Comparison of ENCODE assay signal across 9 cellular contexts in the genomic region with DNA sequence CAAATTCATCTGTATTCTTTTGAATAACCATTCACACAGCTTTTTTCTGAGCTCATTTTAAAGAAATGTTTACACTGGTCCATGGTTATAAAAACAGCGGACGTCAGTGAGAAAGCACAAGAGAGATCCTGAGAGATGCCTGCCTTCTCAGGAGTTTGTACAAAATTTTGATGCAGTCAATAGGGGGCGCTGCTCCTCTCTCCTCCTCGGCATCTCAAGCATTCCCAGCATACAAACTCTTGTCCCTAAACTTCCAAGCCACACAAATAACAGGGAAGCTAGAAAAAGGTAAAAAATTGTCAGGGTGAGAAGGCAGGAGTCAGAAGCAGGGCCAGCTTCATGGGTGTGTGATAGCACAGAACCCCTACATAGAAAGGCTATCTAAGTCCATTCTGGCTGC. TPM values are rescaled to one million over a fixed set of nuclear protein-coding genes. Genes with fewer than 3 reads are reported as not detected.
DNase-seq lines count a peak whose midpoint lies in the region; ATAC-seq, FAIRE-seq and TF ChIP-seq lines count a peak whose summit lies in the region.
"Had no signal": no experiment of that assay in that cellular context is flagged by ENCODE, and none has a peak within 500 bp of the region (broad histone marks: within the 10 kb centered on the region; RNA-seq: fewer than 3 reads in every experiment).

No MANE protein-coding gene starts in this region.

- TF ChIP-seq POLR2A in HCT116 (IDR thresholded peaks at IDR 0.05; ENCODE audit: borderline replicate concordance, extremely low read depth, insufficient read depth, insufficient read length): no peak
- no peak for TF ChIP-seq POLR2A in thyroid gland (IDR thresholded peaks at IDR 0.05)

- H3K4me3 Mint-ChIP-seq in CD14-positive monocyte (no peak overlapping the region), astrocyte (ENCODE audit: unreplicated experiment) (no peak overlapping the region)
- H3K4me3 Mint-ChIP-seq: activated T-cell treated with anti-CD3 and anti-CD28 coated beads, Interleukin-2, amount 50 U/mL, for 72 hours had no signal

- no peak for TF ChIP-seq RAD21 in HCT116 (IDR thresholded peaks at IDR 0.05; ENCODE audit: low read depth)

- ATAC-seq in HCT116: peak; percentile 60
- ATAC-seq: activated T-cell treated with anti-CD3 and anti-CD28 coated beads, Interleukin-2, amount 50 U/mL, for 72 hours had no signal

- H3K4me1 Mint-ChIP-seq in CD14-positive monocyte (no peaks in the 10 kb centered on the region), astrocyte (ENCODE audit: low read depth, unreplicated experiment) (no peaks in the 10 kb centered on the region)

- H3K27me3 ChIP-seq in HCT116 (ENCODE audit: insufficient read depth, low read length) (no peaks in the 10 kb centered on the region), astrocyte (ENCODE audit: insufficient read depth, low read length) (peaks cover 2% of the 10 kb centered on the region), thyroid gland (no peaks in the 10 kb centered on the region)

- BruUV-seq in HCT116 (replicated peaks; lab: Mats Ljungman, UMichigan): no TSS peak

- H3K4me1 ChIP-seq in HCT116 (ENCODE audit: control insufficient read depth in 1 of 2, insufficient read depth in 2 of 2, low read length in 2 of 2) (no peaks in the 10 kb centered on the region), astrocyte (ENCODE audit: insufficient read depth, low read length) (no peaks in the 10 kb centered on the region), kidney (ENCODE audit: control insufficient read depth in 1 of 2, insufficient read depth in 1 of 2, low read depth in 1 of 2, low read length in 2 of 2) (no peaks in the 10 kb centered on the region), thyroid gland (no peaks in the 10 kb centered on the region)

- H3K4me2 ChIP-seq in HCT116 (ENCODE audit: low read length) (no peak overlapping the region), astrocyte (ENCODE audit: low read length) (no peak overlapping the region)

- H3K36me3 Mint-ChIP-seq in CD14-positive monocyte: no peaks in the 10 kb centered on the region
- no peaks in the 10 kb centered on the region for H3K36me3 Mint-ChIP-seq in astrocyte (ENCODE audit: low read depth, unreplicated experiment)

- no peak overlapping the region for H3K27ac Mint-ChIP-seq in CD14-positive monocyte
- H3K27ac Mint-ChIP-seq in astrocyte (ENCODE audit: unreplicated experiment): no peak overlapping the region
- H3K27ac Mint-ChIP-seq: activated T-cell treated with anti-CD3 and anti-CD28 coated beads, Interleukin-2, amount 50 U/mL, for 72 hours had no signal

- H4K20me1 ChIP-seq in HCT116 (ENCODE audit: insufficient read depth) (no peaks in the 10 kb centered on the region), astrocyte (ENCODE audit: insufficient read depth, low read length) (no peaks in the 10 kb centered on the region)

- DNase-seq in CD14-positive monocyte (ENCODE audit: low spot score): no peak
- peak; percentile 13 for DNase-seq in HCT116 (ENCODE audit: low read depth, low spot score)
- DNase-seq in astrocyte (ENCODE audit: low read depth): no peak
- no peak for DNase-seq in kidney
- DNase-seq in NCI-H1048 (lab: John Stamatoyannopoulos, UW): no peak
- no peak for DNase-seq in thyroid gland
- no peak for DNase-seq in NCI-H1105 treated with DMSO at 0.1 percent for 48 hours (lab: John Stamatoyannopoulos, UW)
- no peak for DNase-seq in NCI-H510A treated with DMSO at 0.1 percent for 48 hours (lab: John Stamatoyannopoulos, UW)

- peaks cover 0 to 3% (median 0%) of the 10 kb centered on the region in 7 donors for H3K9me3 Mint-ChIP-seq in CD14-positive monocyte
- H3K9me3 Mint-ChIP-seq in astrocyte (ENCODE audit: unreplicated experiment): no peaks in the 10 kb centered on the region

- FAIRE-seq in astrocyte (lab: Jason Lieb, UNC): no peak
- no peak for FAIRE-seq in kidney (lab: Jason Lieb, UNC)

- no peaks in the 10 kb centered on the region for H3K36me3 ChIP-seq in HCT116 (ENCODE audit: control insufficient read depth in 1 of 2, insufficient read depth in 2 of 2, low read length in 2 of 2)
- no peaks in the 10 kb centered on the region for H3K36me3 ChIP-seq in astrocyte (ENCODE audit: insufficient read depth, low read length)
- no peaks in the 10 kb centered on the region for H3K36me3 ChIP-seq in kidney (ENCODE audit: control insufficient read depth in 1 of 2, insufficient read depth in 2 of 2, low read length in 2 of 2)
- no peaks in the 10 kb centered on the region for H3K36me3 ChIP-seq in thyroid gland

- H3K79me2 ChIP-seq in HCT116 (ENCODE audit: insufficient read depth, low read length) (no peaks in the 10 kb centered on the region), astrocyte (ENCODE audit: insufficient read depth, low read length) (no peaks in the 10 kb centered on the region)

- H2AFZ ChIP-seq in HCT116 (ENCODE audit: low read depth, low read length, poor library complexity, severe bottlenecking) (peak overlapping the region; percentile 15), astrocyte (ENCODE audit: low read depth, low read length) (no peak overlapping the region)

- peak; percentile 61 for TF ChIP-seq CTCF in CD14-positive monocyte (IDR thresholded peaks at IDR 0.05)
- TF ChIP-seq CTCF in HCT116 (IDR thresholded peaks at IDR 0.05 in 2 of 3, conservative IDR thresholded peaks at IDR 0.05 in 1 of 3; ENCODE audit: borderline replicate concordance in 1 of 3, insufficient read depth in 1 of 3, low read depth in 2 of 3, low read length in 2 of 3): peak in 2 of 3 experiments; percentile 65 to 79; a peak in 4 of 6 replicates
- peak; percentile 15 for TF ChIP-seq CTCF in astrocyte (IDR thresholded peaks at IDR 0.05; ENCODE audit: insufficient read depth, low read depth, low read length)
- TF ChIP-seq CTCF in kidney (IDR thresholded peaks at IDR 0.05; ENCODE audit: borderline replicate concordance, extremely low read depth, insufficient read depth): peak; percentile 14
- peak in 1 of 6 experiments; percentile 12 for TF ChIP-seq CTCF in thyroid gland (IDR thresholded peaks at IDR 0.05)

- intact Hi-C loops in CD14-positive monocyte (cut with micrococcal nuclease): no loop called here
- intact Hi-C loops in HCT116 (cut with micrococcal nuclease): loop anchor here (5.0 kb wide), 1 partner anchor 142 kb away; no protein-coding TSS in a partner anchor
- intact Hi-C loops in kidney (cut with DNase I): no loop called here
- intact Hi-C loops in thyroid gland (cut with DNase I): no loop called here

- CTCF ChIA-PET in HCT116 (lab: Charles Lee): interaction anchor here (0.7 to 2.4 kb wide), 9 partner anchors 10 to 889 kb away, joined by 3 to 7 read pairs (median 4); no protein-coding TSS in a partner anchor

- H3K9ac ChIP-seq in HCT116 (ENCODE audit: low read length) (no peak overlapping the region), astrocyte (ENCODE audit: low read length) (no peak overlapping the region), kidney (ENCODE audit: low read length in 2 of 2) (no peak overlapping the region)

- H3K27me3 Mint-ChIP-seq in CD14-positive monocyte (ENCODE audit: low read depth in 3 of 3) (peaks cover 0 to 2% (median 0%) of the 10 kb centered on the region in 3 donors), astrocyte (ENCODE audit: low read depth, unreplicated experiment) (peaks cover 6% of the 10 kb centered on the region)

- no peak overlapping the region for H3K4me3 ChIP-seq in HCT116 (replicated peaks in 1 of 2; ENCODE audit: low read depth in 1 of 2, low read length in 2 of 2)
- H3K4me3 ChIP-seq in astrocyte (ENCODE audit: insufficient read depth, low read depth, low read length): no peak overlapping the region
- H3K4me3 ChIP-seq in kidney (ENCODE audit: low read length in 2 of 2): no peak overlapping the region
- no peak overlapping the region for H3K4me3 ChIP-seq in thyroid gland (replicated peaks in 1 of 3)

- no peak overlapping the region for H3K27ac ChIP-seq in HCT116 (ENCODE audit: low read depth, low read length)
- no peak overlapping the region for H3K27ac ChIP-seq in astrocyte (ENCODE audit: low read depth, low read length)
- no peak overlapping the region for H3K27ac ChIP-seq in kidney (ENCODE audit: low read depth in 2 of 2, low read length in 2 of 2)
- H3K27ac ChIP-seq in thyroid gland: no peak overlapping the region

- no peaks in the 10 kb centered on the region for H3K9me2 ChIP-seq in HCT116 (ENCODE audit: insufficient read depth)

- H3K9me3 ChIP-seq in HCT116 (ENCODE audit: control insufficient read depth in 1 of 2, insufficient read depth in 1 of 2, low read depth in 1 of 2, low read length in 2 of 2): no peaks in the 10 kb centered on the region
- H3K9me3 ChIP-seq in astrocyte (ENCODE audit: insufficient read depth, low read depth, low read length): no peaks in the 10 kb centered on the region
- H3K9me3 ChIP-seq in kidney (ENCODE audit: control insufficient read depth in 1 of 2, low read length in 2 of 2): peaks cover 0 to 3% of the 10 kb centered on the region in 2 donors
- no peaks in the 10 kb centered on the region for H3K9me3 ChIP-seq in thyroid gland

- POLR2A ChIA-PET in HCT116 (lab: Charles Lee): no interaction called here

- WGBS in thyroid gland, 2 donors: 20 to 22% methylated on average over 4 of the region's 4 CpGs

- RAD21 ChIA-PET in HCT116 (lab: Charles Lee; ENCODE audit: low non-redundant PET in 1 of 2, low total read pairs in 2 of 2, uncharacterized antibody in 2 of 2, unreplicated experiment in 2 of 2): no interaction called here

TF ChIP-seq in HCT116, 20 proteins besides CTCF, POLR2A, EP300 and RAD21 (continues in another document):
- TF ChIP-seq JUND (IDR thresholded peaks at IDR 0.05): no peak
- TF ChIP-seq ZFX (IDR thresholded peaks at IDR 0.05): no peak
- no peak for TF ChIP-seq EZH2phosphoT487 (IDR thresholded peaks at IDR 0.05; ENCODE audit: borderline replicate concordance)
- TF ChIP-seq EZH2 (IDR thresholded peaks at IDR 0.05): no peak
- no peak for TF ChIP-seq YY1 (IDR thresholded peaks at IDR 0.05; ENCODE audit: extremely low read depth, insufficient replicate concordance, low read depth, low read length)
- TF ChIP-seq ELF1 (IDR thresholded peaks at IDR 0.05; ENCODE audit: borderline replicate concordance, low read depth): no peak
- TF ChIP-seq CEBPB (IDR thresholded peaks at IDR 0.05; ENCODE audit: low read depth): no peak
- no peak for TF ChIP-seq TCF7L2 (IDR thresholded peaks at IDR 0.05; ENCODE audit: borderline replicate concordance, extremely low read depth, insufficient read depth, insufficient read length)

RNA-seq across cellular contexts. Expression of a gene that starts 11.2 kb away (rescaled TPM):
- polyA plus RNA-seq in CD14-positive monocyte (under 1 TPM; 0.09 to 0.18 TPM), kidney (ENCODE audit: insufficient read depth, low read depth, low replicate concordance) (0.15 TPM)
- total RNA-seq in HCT116 (2021; ENCODE audit: unreplicated experiment) (not detected), astrocyte (1.2 and 1.3 TPM in 2 replicates), kidney (1.1 TPM), thyroid gland (1 to 10 TPM in 3 of 4 donors, under 1 TPM in 1; 0.94 to 2.5 (median 1.7) TPM)
- polyA plus RNA-seq in HCT116 (2012): 0.14 TPM in 1 of 2 replicates, not detected in the other
